ENCODE assay signal across 16 cellular contexts in the genomic region with DNA sequence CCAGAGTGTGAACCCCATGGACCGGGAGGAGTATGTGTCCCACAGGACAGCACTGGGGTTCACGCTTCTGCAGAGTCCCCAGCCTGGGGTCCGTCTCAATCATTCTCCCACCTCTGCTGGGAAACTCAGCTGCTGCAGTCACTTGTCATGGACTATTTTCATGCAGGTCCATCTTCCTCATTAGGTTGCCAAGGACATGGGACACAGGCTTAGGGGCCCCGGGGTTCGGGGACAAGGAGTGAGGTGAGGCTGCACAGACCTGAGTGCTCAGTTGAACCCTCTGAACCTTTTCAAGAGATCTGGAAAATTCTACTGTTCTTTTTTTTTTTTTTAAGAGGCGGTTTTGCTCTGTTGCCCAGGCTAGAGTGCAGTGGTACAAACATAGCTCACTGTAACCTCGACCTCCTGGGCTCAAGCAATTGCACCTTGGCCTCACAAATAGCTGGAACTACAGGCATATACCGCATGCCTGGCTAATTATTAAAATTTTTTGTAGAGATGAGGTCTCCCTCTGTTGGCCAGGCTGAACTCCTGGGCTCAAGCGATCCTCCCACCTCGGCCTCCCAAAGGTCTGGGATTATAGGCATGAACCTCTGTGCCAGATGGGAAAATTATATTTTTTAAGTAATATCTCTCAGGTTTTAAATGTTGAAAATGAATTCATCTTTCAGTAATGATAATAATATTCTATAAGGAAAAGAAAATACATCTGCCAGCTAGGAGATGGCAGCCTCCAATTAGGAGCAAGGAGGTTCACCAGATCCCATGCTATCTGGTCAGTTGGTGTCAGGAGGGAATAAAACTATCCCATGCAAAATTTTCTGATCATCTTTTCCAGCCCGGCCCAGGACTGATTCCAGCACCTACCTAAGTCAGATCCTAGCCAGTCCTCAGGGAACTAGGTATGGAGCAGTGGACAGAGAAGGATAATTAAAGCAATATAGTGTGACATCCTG.
"Had no signal": no experiment of that assay in that cellular context is flagged by ENCODE, and none has a peak within 500 bp of the region (broad histone marks: within the 10 kb centered on the region; RNA-seq: fewer than 3 reads in every experiment).

No MANE protein-coding gene starts in this region.

- H3K4me3 ChIP-seq: dorsolateral prefrontal cortex, esophagus muscularis mucosa, left lung, testis, upper lobe of right lung had no signal

- DNase-seq: activated CD4-positive, alpha-beta T cell treated with anti-CD3 and anti-CD28 coated beads, Interleukin-2, amount 50 U/mL, for 4 hours; activated CD4-positive, CD25-positive, alpha-beta regulatory T cell treated with anti-CD3 and anti-CD28 coated beads, Interleukin-2, amount 50 U/mL, for 72 hours; activated effector memory CD4-positive, alpha-beta T cell treated with anti-CD3 and anti-CD28 coated beads, Interleukin-2, amount 50 U/mL, for 16 hours; activated naive CD8-positive, alpha-beta T cell treated with anti-CD3 and anti-CD28 coated beads for 36 hours; activated T-cell treated with anti-CD3 and anti-CD28 coated beads, Interleukin-2, amount 50 U/mL, for 24 hours; dorsolateral prefrontal cortex; glutamatergic neuron; immature natural killer cell; left lung; mesenchymal stem cell; stimulated activated CD4-positive, alpha-beta T cell treated with anti-CD3 and anti-CD28 coated beads, Interleukin-4, amount 100 ng/mL, for 24 hours; stimulated activated naive CD8-positive, alpha-beta T cell treated with anti-CD3 and anti-CD28 coated beads, Interleukin-15, amount 100 ng/mL, for 72 hours; testis; upper lobe of right lung had no signal

- H3K36me3 ChIP-seq: esophagus muscularis mucosa, left lung, upper lobe of right lung had no signal

- H3K27ac ChIP-seq: dorsolateral prefrontal cortex, esophagus muscularis mucosa, left lung, testis, upper lobe of right lung had no signal

- H3K9me3 ChIP-seq: esophagus muscularis mucosa, left lung, testis, upper lobe of right lung had no signal

- H3K27me3 ChIP-seq: dorsolateral prefrontal cortex, left lung, testis, upper lobe of right lung had no signal

- ATAC-seq: left lung; natural killer cell treated with Interleukin-12 subunit alpha and Interleukin-12 subunit beta and Interleukin-15 and Interleukin-18, amount 100 ng/mL, for 72 hours; stimulated activated naive CD8-positive, alpha-beta T cell treated with anti-CD3 and anti-CD28 coated beads, Interleukin-15, amount 100 ng/mL, for 72 hours; upper lobe of right lung had no signal
